In the genomic region with DNA sequence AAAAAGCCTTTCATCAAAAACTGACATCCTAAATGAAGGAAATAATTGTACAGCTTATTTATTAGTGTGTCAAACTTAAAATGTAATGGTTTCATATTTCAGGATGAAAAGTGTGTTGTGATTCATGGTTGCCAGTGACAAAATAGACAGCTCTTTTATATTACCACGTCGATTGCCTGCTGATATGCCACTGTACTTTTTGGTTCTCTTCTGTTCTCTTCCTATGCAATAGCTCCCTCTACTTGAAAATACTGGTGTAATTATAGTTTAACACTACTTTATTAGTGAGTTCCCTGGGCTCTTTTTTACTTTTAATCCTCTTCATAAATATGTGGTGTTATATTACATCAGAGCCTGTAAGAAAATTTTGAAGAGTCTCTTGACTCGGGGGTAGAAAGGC, we compare ENCODE assay signal across 10 cellular contexts.
DNase-seq lines count a peak whose midpoint lies in the region; ATAC-seq and TF ChIP-seq lines count a peak whose summit lies in the region.
"Had no signal": no experiment of that assay in that cellular context is flagged by ENCODE, and none has a peak within 500 bp of the region (broad histone marks: within the 10 kb centered on the region; RNA-seq: fewer than 3 reads in every experiment).

No MANE protein-coding gene starts in this region.

- H3K9me2 ChIP-seq in SK-N-SH, result no peaks in the 10 kb centered on the region

- peak; percentile 10 for TF ChIP-seq CTCF in AG04449 (IDR thresholded peaks at IDR 0.05; ENCODE audit: insufficient read depth, low read length, missing control alignments)
- TF ChIP-seq CTCF in HFF-Myc (IDR thresholded peaks at IDR 0.05; ENCODE audit: low read depth, low read length, missing control alignments), result no peak
- TF ChIP-seq CTCF in SK-N-SH (IDR thresholded peaks at IDR 0.05), result peak; percentile 59

- no peak overlapping the region for H3K4me2 ChIP-seq in SK-N-SH

- DNase-seq in AG04449 (ENCODE audit: low read depth, low spot score), result no peak
- peak; percentile 24 for DNase-seq in HFF-Myc (ENCODE audit: extremely low read depth, low read depth)
- DNase-seq in SK-N-SH, result peak; percentile 31
- peak; percentile 56 for DNase-seq in foreskin melanocyte
- DNase-seq in GM19238 (ENCODE audit: insufficient read length, low spot score), result no peak
- no peak for DNase-seq in activated CD8-positive, alpha-beta memory T cell treated with anti-CD3 and anti-CD28 coated beads, Interleukin-2, amount 50 U/mL, for 4 hours
- DNase-seq: retina, T-helper 1 cell had no signal

- peaks cover 7% of the 10 kb centered on the region for H3F3A ChIP-seq in SK-N-SH (replicated peaks; ENCODE audit: insufficient read depth)

- POLR2A ChIA-PET in AG04449 (lab: Yijun Ruan, JAX), result no interaction called here
- POLR2A ChIA-PET in SK-N-SH (lab: Yijun Ruan, JAX), result no interaction called here

- no peaks in the 10 kb centered on the region for H3K79me2 ChIP-seq in SK-N-SH (ENCODE audit: insufficient read depth)

- peaks cover 0 to 4% of the 10 kb centered on the region in 2 experiments for H3K36me3 ChIP-seq in SK-N-SH (replicated peaks in 1 of 2; ENCODE audit: control insufficient read depth in 1 of 2, insufficient read depth in 2 of 2, low read length in 1 of 2)

- no peak overlapping the region for H3K27ac ChIP-seq in SK-N-SH (ENCODE audit: low read depth in 2 of 2, low read length in 1 of 2)

- no peak for ATAC-seq in activated CD4-positive, CD25-positive, alpha-beta regulatory T cell treated with anti-CD3 and anti-CD28 coated beads, Interleukin-2, amount 50 U/mL, for 24 hours
- no peak for ATAC-seq in HG03442 (IDR thresholded peaks at IDR 0.05; ENCODE audit: unreplicated experiment)

- TF ChIP-seq RAD21 in SK-N-SH (IDR thresholded peaks at IDR 0.05; ENCODE audit: low read length), result peak; percentile 69

- peaks cover 0 to 4% of the 10 kb centered on the region in 2 experiments; a peak in 1 of 4 replicates for H3K4me1 ChIP-seq in SK-N-SH (ENCODE audit: control insufficient read depth in 1 of 2, insufficient read depth in 2 of 2, low read depth in 1 of 2, low read length in 1 of 2)

- CTCF ChIA-PET in AG04449 (lab: Yijun Ruan, JAX), result interaction anchor here (0.6 to 6.1 kb wide), 49 partner anchors 8 to 1886 kb away, joined by 3 to 43 read pairs (median 4); no protein-coding TSS in a partner anchor
- CTCF ChIA-PET in SK-N-SH (lab: Yijun Ruan, JAX), result interaction anchor here (0.6 to 2.7 kb wide), 31 partner anchors 8 to 1884 kb away, joined by 3 to 20 read pairs (median 3); a partner anchor contains a TSS

- no peaks in the 10 kb centered on the region for H3K9me3 ChIP-seq in SK-N-SH

- H3K9ac ChIP-seq in SK-N-SH, result no peak overlapping the region

- TF ChIP-seq EP300 in SK-N-SH (IDR thresholded peaks at IDR 0.05; ENCODE audit: borderline replicate concordance in 1 of 2, low read depth in 1 of 2, low read length in 1 of 2), result no peak

- no peak overlapping the region for H3K4me3 ChIP-seq in AG04449 (ENCODE audit: low read depth, low read length)
- H3K4me3 ChIP-seq in HFF-Myc (replicated peaks; ENCODE audit: low read depth, low read length), result no peak overlapping the region
- no peak overlapping the region for H3K4me3 ChIP-seq in SK-N-SH (ENCODE audit: low read depth in 2 of 2, low read length in 1 of 2)

- H4K20me1 ChIP-seq in SK-N-SH (ENCODE audit: insufficient read depth), result no peaks in the 10 kb centered on the region

- no peak overlapping the region for H2AFZ ChIP-seq in SK-N-SH (ENCODE audit: low read depth)

- 61% methylated on average over 3 of the region's 3 CpGs for WGBS in SK-N-SH (ENCODE audit: low lambda C conversion rate)

- H3K27me3 ChIP-seq in SK-N-SH (ENCODE audit: insufficient read depth), result no peaks in the 10 kb centered on the region

TF ChIP-seq in SK-N-SH, 30 proteins besides CTCF, POLR2A, EP300 and RAD21:
- TF ChIP-seq SMC3 (IDR thresholded peaks at IDR 0.05; ENCODE audit: low read depth, low read length) (no peak), POLR2AphosphoS5 (IDR thresholded peaks at IDR 0.05; ENCODE audit: low read depth, low read length) (no peak), TCF12 (IDR thresholded peaks at IDR 0.05) (no peak), TEAD4 (IDR thresholded peaks at IDR 0.05; ENCODE audit: borderline replicate concordance, insufficient read depth) (no peak), RFX5 (IDR thresholded peaks at IDR 0.05; ENCODE audit: low read length) (no peak), MEF2A (IDR thresholded peaks at IDR 0.05; ENCODE audit: borderline replicate concordance, low read depth) (no peak), SIN3A (IDR thresholded peaks at IDR 0.05; ENCODE audit: borderline replicate concordance, low read depth, low read length) (no peak), CHD2 (IDR thresholded peaks at IDR 0.05; ENCODE audit: low read length, partially characterized antibody) (no peak), RCOR1 (IDR thresholded peaks at IDR 0.05; ENCODE audit: low read length) (no peak), NFIC (IDR thresholded peaks at IDR 0.05; ENCODE audit: borderline replicate concordance) (no peak), GATA2 (CRISPR knock-in tag; IDR thresholded peaks at IDR 0.05) (no peak)
- TF ChIP-seq, protein P1, sequence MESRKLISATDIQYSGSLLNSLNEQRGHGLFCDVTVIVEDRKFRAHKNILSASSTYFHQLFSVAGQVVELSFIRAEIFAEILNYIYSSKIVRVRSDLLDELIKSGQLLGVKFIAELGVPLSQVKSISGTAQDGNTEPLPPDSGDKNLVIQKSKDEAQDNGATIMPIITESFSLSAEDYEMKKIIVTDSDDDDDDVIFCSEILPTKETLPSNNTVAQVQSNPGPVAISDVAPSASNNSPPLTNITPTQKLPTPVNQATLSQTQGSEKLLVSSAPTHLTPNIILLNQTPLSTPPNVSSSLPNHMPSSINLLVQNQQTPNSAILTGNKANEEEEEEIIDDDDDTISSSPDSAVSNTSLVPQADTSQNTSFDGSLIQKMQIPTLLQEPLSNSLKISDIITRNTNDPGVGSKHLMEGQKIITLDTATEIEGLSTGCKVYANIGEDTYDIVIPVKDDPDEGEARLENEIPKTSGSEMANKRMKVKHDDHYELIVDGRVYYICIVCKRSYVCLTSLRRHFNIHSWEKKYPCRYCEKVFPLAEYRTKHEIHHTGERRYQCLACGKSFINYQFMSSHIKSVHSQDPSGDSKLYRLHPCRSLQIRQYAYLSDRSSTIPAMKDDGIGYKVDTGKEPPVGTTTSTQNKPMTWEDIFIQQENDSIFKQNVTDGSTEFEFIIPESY (IDR thresholded peaks at IDR 0.05; ENCODE audit: borderline replicate concordance, low read depth), result no peak
- TF ChIP-seq, protein P2, sequence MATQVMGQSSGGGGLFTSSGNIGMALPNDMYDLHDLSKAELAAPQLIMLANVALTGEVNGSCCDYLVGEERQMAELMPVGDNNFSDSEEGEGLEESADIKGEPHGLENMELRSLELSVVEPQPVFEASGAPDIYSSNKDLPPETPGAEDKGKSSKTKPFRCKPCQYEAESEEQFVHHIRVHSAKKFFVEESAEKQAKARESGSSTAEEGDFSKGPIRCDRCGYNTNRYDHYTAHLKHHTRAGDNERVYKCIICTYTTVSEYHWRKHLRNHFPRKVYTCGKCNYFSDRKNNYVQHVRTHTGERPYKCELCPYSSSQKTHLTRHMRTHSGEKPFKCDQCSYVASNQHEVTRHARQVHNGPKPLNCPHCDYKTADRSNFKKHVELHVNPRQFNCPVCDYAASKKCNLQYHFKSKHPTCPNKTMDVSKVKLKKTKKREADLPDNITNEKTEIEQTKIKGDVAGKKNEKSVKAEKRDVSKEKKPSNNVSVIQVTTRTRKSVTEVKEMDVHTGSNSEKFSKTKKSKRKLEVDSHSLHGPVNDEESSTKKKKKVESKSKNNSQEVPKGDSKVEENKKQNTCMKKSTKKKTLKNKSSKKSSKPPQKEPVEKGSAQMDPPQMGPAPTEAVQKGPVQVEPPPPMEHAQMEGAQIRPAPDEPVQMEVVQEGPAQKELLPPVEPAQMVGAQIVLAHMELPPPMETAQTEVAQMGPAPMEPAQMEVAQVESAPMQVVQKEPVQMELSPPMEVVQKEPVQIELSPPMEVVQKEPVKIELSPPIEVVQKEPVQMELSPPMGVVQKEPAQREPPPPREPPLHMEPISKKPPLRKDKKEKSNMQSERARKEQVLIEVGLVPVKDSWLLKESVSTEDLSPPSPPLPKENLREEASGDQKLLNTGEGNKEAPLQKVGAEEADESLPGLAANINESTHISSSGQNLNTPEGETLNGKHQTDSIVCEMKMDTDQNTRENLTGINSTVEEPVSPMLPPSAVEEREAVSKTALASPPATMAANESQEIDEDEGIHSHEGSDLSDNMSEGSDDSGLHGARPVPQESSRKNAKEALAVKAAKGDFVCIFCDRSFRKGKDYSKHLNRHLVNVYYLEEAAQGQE (IDR thresholded peaks at IDR 0.05; ENCODE audit: low read depth, low read length), result no peak
- TF ChIP-seq, protein P3, sequence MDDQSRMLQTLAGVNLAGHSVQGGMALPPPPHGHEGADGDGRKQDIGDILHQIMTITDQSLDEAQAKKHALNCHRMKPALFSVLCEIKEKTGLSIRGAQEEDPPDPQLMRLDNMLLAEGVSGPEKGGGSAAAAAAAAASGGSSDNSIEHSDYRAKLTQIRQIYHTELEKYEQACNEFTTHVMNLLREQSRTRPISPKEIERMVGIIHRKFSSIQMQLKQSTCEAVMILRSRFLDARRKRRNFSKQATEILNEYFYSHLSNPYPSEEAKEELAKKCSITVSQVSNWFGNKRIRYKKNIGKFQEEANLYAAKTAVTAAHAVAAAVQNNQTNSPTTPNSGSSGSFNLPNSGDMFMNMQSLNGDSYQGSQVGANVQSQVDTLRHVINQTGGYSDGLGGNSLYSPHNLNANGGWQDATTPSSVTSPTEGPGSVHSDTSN (IDR thresholded peaks at IDR 0.05), result no peak

Comparison
In these comparisons a context has a peak if more than half of its experiments do, and no peak if none do; other contexts are left out.
1. DNase-seq: peak in HFF-Myc (single experiment), SK-N-SH (single experiment) and foreskin melanocyte (single experiment); none in AG04449 (single experiment), GM19238 (single experiment) and activated CD8-positive, alpha-beta memory T cell treated with anti-CD3 and anti-CD28 coated beads, Interleukin-2, amount 50 U/mL, for 4 hours (single experiment).